Comparison of ENCODE assay signal across 31 cellular contexts in genomic region chr3:126459763-126460127, GRCh38. TPM values are rescaled to one million over a fixed set of nuclear protein-coding genes. Genes with fewer than 3 reads are reported as not detected.
"Had no signal": no experiment of that assay in that cellular context is flagged by ENCODE, and none has a peak within 500 bp of the region (broad histone marks: within the 10 kb centered on the region; RNA-seq: fewer than 3 reads in every experiment).

No MANE protein-coding gene starts in this region.

- H3K36me3 ChIP-seq: breast epithelium, uterus had no signal

- H3K4me3 Mint-ChIP-seq: activated CD4-positive, alpha-beta T cell treated with anti-CD3 and anti-CD28 coated beads, Interleukin-2, amount 10 ng/mL, durations not matched to agents 7 days and 5 days; activated CD8-positive, alpha-beta memory T cell treated with anti-CD3 and anti-CD28 coated beads, Interleukin-2, amount 10 ng/mL, durations not matched to agents 7 days and 5 days; activated CD8-positive, alpha-beta T cell treated with anti-CD3 and anti-CD28 coated beads for 36 hours; central memory CD8-positive, alpha-beta T cell; stimulated activated effector memory CD8-positive, alpha-beta T cell treated with anti-CD3 and anti-CD28 coated beads, Interleukin-12 subunit alpha, Interleukin-12 subunit beta, amount 100 ng/mL, for 72 hours; stimulated activated naive CD8-positive, alpha-beta T cell treated with anti-CD3 and anti-CD28 coated beads, Interleukin-15, amount 100 ng/mL, for 72 hours had no signal

- DNase-seq: activated CD4-positive, alpha-beta T cell treated with anti-CD3 and anti-CD28 coated beads, Interleukin-2, amount 10 ng/mL, durations not matched to agents 7 days and 5 days; activated CD8-positive, alpha-beta memory T cell treated with anti-CD3 and anti-CD28 coated beads, Interleukin-2, amount 10 ng/mL, durations not matched to agents 7 days and 5 days; activated CD8-positive, alpha-beta T cell treated with anti-CD3 and anti-CD28 coated beads for 36 hours; effector memory CD4-positive, alpha-beta T cell; hypothalamus; left colon; lower lobe of right lung; mesendoderm; mucosa of descending colon; occipital lobe; stimulated activated CD4-positive, alpha-beta T cell treated with anti-CD3 and anti-CD28 coated beads, Interleukin-1b, Interleukin-23, amount 100 ng/mL, for 48 hours; stimulated activated naive CD8-positive, alpha-beta T cell treated with anti-CD3 and anti-CD28 coated beads, Interleukin-15, amount 100 ng/mL, for 72 hours; T-helper 1 cell; transverse colon; WERI-Rb-1 had no signal

- H3K4me1 Mint-ChIP-seq: activated CD4-positive, alpha-beta T cell treated with anti-CD3 and anti-CD28 coated beads, Interleukin-2, amount 10 ng/mL, durations not matched to agents 7 days and 5 days; activated CD8-positive, alpha-beta memory T cell treated with anti-CD3 and anti-CD28 coated beads, Interleukin-2, amount 10 ng/mL, durations not matched to agents 7 days and 5 days had no signal

- H3K27ac Mint-ChIP-seq: activated CD4-positive, alpha-beta T cell treated with anti-CD3 and anti-CD28 coated beads, Interleukin-2, amount 10 ng/mL, durations not matched to agents 7 days and 5 days; activated CD8-positive, alpha-beta memory T cell treated with anti-CD3 and anti-CD28 coated beads, Interleukin-2, amount 10 ng/mL, durations not matched to agents 7 days and 5 days; activated CD8-positive, alpha-beta T cell treated with anti-CD3 and anti-CD28 coated beads for 36 hours; activated naive CD4-positive, alpha-beta T cell treated with anti-CD3 and anti-CD28 coated beads, Interleukin-2, amount 50 U/mL, for 72 hours; progenitor cell of endocrine pancreas; stimulated activated naive CD8-positive, alpha-beta T cell treated with anti-CD3 and anti-CD28 coated beads, Interleukin-15, amount 100 ng/mL, for 72 hours had no signal

- H3K4me1 ChIP-seq: breast epithelium, transverse colon, uterus had no signal

- ATAC-seq: activated CD8-positive, alpha-beta memory T cell treated with anti-CD3 and anti-CD28 coated beads, Interleukin-2, amount 10 ng/mL, durations not matched to agents 7 days and 5 days; activated CD8-positive, alpha-beta T cell treated with anti-CD3 and anti-CD28 coated beads for 36 hours; activated naive CD4-positive, alpha-beta T cell treated with anti-CD3 and anti-CD28 coated beads, Interleukin-2, amount 50 U/mL, for 72 hours; esophagus mucosa; left colon; lower lobe of right lung; mucosa of descending colon; stimulated activated effector memory CD8-positive, alpha-beta T cell treated with anti-CD3 and anti-CD28 coated beads, Interleukin-12 subunit alpha, Interleukin-12 subunit beta, amount 100 ng/mL, for 72 hours; stimulated activated naive CD8-positive, alpha-beta T cell treated with anti-CD3 and anti-CD28 coated beads, Interleukin-15, amount 100 ng/mL, for 72 hours had no signal

- H3K27me3 ChIP-seq: breast epithelium, transverse colon, uterus had no signal

- H3K27me3 Mint-ChIP-seq: activated CD4-positive, alpha-beta T cell treated with anti-CD3 and anti-CD28 coated beads, Interleukin-2, amount 10 ng/mL, durations not matched to agents 7 days and 5 days; activated CD8-positive, alpha-beta memory T cell treated with anti-CD3 and anti-CD28 coated beads, Interleukin-2, amount 10 ng/mL, durations not matched to agents 7 days and 5 days; activated CD8-positive, alpha-beta T cell treated with anti-CD3 and anti-CD28 coated beads for 36 hours; central memory CD8-positive, alpha-beta T cell; progenitor cell of endocrine pancreas; stimulated activated naive CD8-positive, alpha-beta T cell treated with anti-CD3 and anti-CD28 coated beads, Interleukin-15, amount 100 ng/mL, for 72 hours had no signal

- H3K9me3 Mint-ChIP-seq: activated CD4-positive, alpha-beta T cell treated with anti-CD3 and anti-CD28 coated beads, Interleukin-2, amount 10 ng/mL, durations not matched to agents 7 days and 5 days; activated CD8-positive, alpha-beta T cell treated with anti-CD3 and anti-CD28 coated beads for 36 hours; activated naive CD4-positive, alpha-beta T cell treated with anti-CD3 and anti-CD28 coated beads, Interleukin-2, amount 50 U/mL, for 72 hours; central memory CD8-positive, alpha-beta T cell; stimulated activated effector memory CD8-positive, alpha-beta T cell treated with anti-CD3 and anti-CD28 coated beads, Interleukin-12 subunit alpha, Interleukin-12 subunit beta, amount 100 ng/mL, for 72 hours; stimulated activated naive CD8-positive, alpha-beta T cell treated with anti-CD3 and anti-CD28 coated beads, Interleukin-15, amount 100 ng/mL, for 72 hours had no signal

- H3K9me3 ChIP-seq: breast epithelium, lower lobe of right lung, mucosa of descending colon, transverse colon, uterus had no signal

- H3K27ac ChIP-seq: lower lobe of right lung, skin epidermis, transverse colon, uterus, WERI-Rb-1 had no signal

- FAIRE-seq: astrocyte, colon, endothelial cell of umbilical vein, frontal cortex, TTC549 had no signal

- H3K4me3 ChIP-seq: breast epithelium, lower lobe of right lung, mucosa of descending colon, skin epidermis, transverse colon, uterus had no signal

RNA-seq across cellular contexts. Expression of gene UROC1, which starts 57.8 kb away (rescaled TPM):
- total RNA-seq: activated CD4-positive, alpha-beta T cell treated with anti-CD3 and anti-CD28 coated beads, Interleukin-2, amount 10 ng/mL, durations not matched to agents 7 days and 5 days; activated CD8-positive, alpha-beta memory T cell treated with anti-CD3 and anti-CD28 coated beads, Interleukin-2, amount 10 ng/mL, durations not matched to agents 7 days and 5 days; activated CD8-positive, alpha-beta T cell treated with anti-CD3 and anti-CD28 coated beads for 36 hours; activated naive CD4-positive, alpha-beta T cell treated with anti-CD3 and anti-CD28 coated beads, Interleukin-2, amount 50 U/mL, for 72 hours; astrocyte; breast epithelium; dermis microvascular lymphatic vessel endothelial cell; endothelial cell of umbilical vein; esophagus mucosa; frontal cortex; left colon; lower lobe of right lung; mucosa of descending colon; occipital lobe; progenitor cell of endocrine pancreas; temporal lobe; transverse colon had no signal
- polyA plus RNA-seq: endothelial cell of umbilical vein, neural cell had no signal
